In genomic region chr12:124864326-124864752, GRCh38 we compare ENCODE assay signal across 8 cellular contexts. TPM values are rescaled to one million over a fixed set of nuclear protein-coding genes. Genes with fewer than 3 reads are reported as not detected.
DNase-seq lines count a peak whose midpoint lies in the region; ATAC-seq, FAIRE-seq and TF ChIP-seq lines count a peak whose summit lies in the region.

No MANE protein-coding gene starts in this region.

- peak overlapping the region; percentile 85 for H3K27ac Mint-ChIP-seq in T-helper 1 cell treated with Interleukin-12 subunit alpha and Interleukin-12 subunit beta and Interleukin-4 antibody, amounts not matched to agents 30 μg/mL and 1 μg/mL, for 36 hours
- peak overlapping the region; percentile 87 to 94 for H3K27ac Mint-ChIP-seq in activated naive CD4-positive, alpha-beta T cell treated with anti-CD3 and anti-CD28 coated beads, Interleukin-2, amount 50 U/mL, for 72 hours

- peak overlapping the region; percentile 64 for H3K4me2 ChIP-seq in keratinocyte (ENCODE audit: control insufficient read depth, extremely low read depth, insufficient read depth, low read depth, low read length)

- H3K4me3 ChIP-seq in keratinocyte (ENCODE audit: control insufficient read depth in 2 of 3, extremely low read depth in 1 of 3, insufficient read depth in 2 of 3, low read depth in 1 of 3, low read length in 3 of 3) (peak overlapping the region in 1 of 3 experiments; percentile 35), subcutaneous abdominal adipose tissue (ENCODE audit: low read depth in 1 of 5, low read length in 5 of 5) (peak overlapping the region; percentile 56 to 86 (median 73))

- H2AFZ ChIP-seq in keratinocyte (ENCODE audit: control insufficient read depth, low read length), result peak overlapping the region; percentile 93

- H3K27ac ChIP-seq in keratinocyte (ENCODE audit: control insufficient read depth, insufficient read depth, low read length) (peak overlapping the region; percentile 66), subcutaneous abdominal adipose tissue (ENCODE audit: low read depth, low read length) (peak overlapping the region; percentile 72)

- H3K9me3 ChIP-seq in keratinocyte (ENCODE audit: control insufficient read depth, low read depth, low read length) (no peaks in the 10 kb centered on the region), subcutaneous abdominal adipose tissue (ENCODE audit: control insufficient read depth in 5 of 5, low read length in 5 of 5) (no peaks in the 10 kb centered on the region)

- H3K9me3 Mint-ChIP-seq in T-helper 1 cell treated with Interleukin-12 subunit alpha and Interleukin-12 subunit beta and Interleukin-4 antibody, amounts not matched to agents 30 μg/mL and 1 μg/mL, for 36 hours, result no peaks in the 10 kb centered on the region
- no peaks in the 10 kb centered on the region for H3K9me3 Mint-ChIP-seq in activated naive CD4-positive, alpha-beta T cell treated with anti-CD3 and anti-CD28 coated beads, Interleukin-2, amount 50 U/mL, for 72 hours

- TF ChIP-seq CTCF in keratinocyte (optimal IDR thresholded peaks at IDR 0.05 in 1 of 3, IDR thresholded peaks at IDR 0.05 in 1 of 3, conservative IDR thresholded peaks at IDR 0.05 in 1 of 3; ENCODE audit: extremely low read depth in 1 of 3, insufficient read depth in 2 of 3, low read length in 3 of 3), result no peak

- H3K36me3 Mint-ChIP-seq in T-helper 1 cell treated with Interleukin-12 subunit alpha and Interleukin-12 subunit beta and Interleukin-4 antibody, amounts not matched to agents 30 μg/mL and 1 μg/mL, for 36 hours (ENCODE audit: low read depth), result no peaks in the 10 kb centered on the region
- H3K36me3 Mint-ChIP-seq in activated naive CD4-positive, alpha-beta T cell treated with anti-CD3 and anti-CD28 coated beads, Interleukin-2, amount 50 U/mL, for 72 hours, result peaks cover 0 to 6% of the 10 kb centered on the region in 2 donors

- no peak for ATAC-seq in activated naive CD4-positive, alpha-beta T cell treated with anti-CD3 and anti-CD28 coated beads, Interleukin-2, amount 50 U/mL, for 72 hours
- no peak for ATAC-seq in HG03460 (IDR thresholded peaks at IDR 0.05; ENCODE audit: unreplicated experiment)

- H3K36me3 ChIP-seq in keratinocyte (ENCODE audit: control insufficient read depth in 2 of 2, extremely low read depth in 1 of 2, insufficient read depth in 2 of 2, low read length in 2 of 2), result peaks cover 4 to 6% of the 10 kb centered on the region in 2 experiments
- peaks cover 0 to 5% (median 2%) of the 10 kb centered on the region in 5 donors for H3K36me3 ChIP-seq in subcutaneous abdominal adipose tissue (ENCODE audit: control insufficient read depth in 5 of 5, insufficient read depth in 5 of 5, low read length in 5 of 5)

- H3K27me3 Mint-ChIP-seq in T-helper 1 cell treated with Interleukin-12 subunit alpha and Interleukin-12 subunit beta and Interleukin-4 antibody, amounts not matched to agents 30 μg/mL and 1 μg/mL, for 36 hours (ENCODE audit: low read depth), result peaks cover 12% of the 10 kb centered on the region

- no peak for DNase-seq in T-helper 1 cell
- no peak for DNase-seq in activated naive CD4-positive, alpha-beta T cell treated with anti-CD3 and anti-CD28 coated beads, Interleukin-2, amount 50 U/mL, for 72 hours (ENCODE audit: low spot score in 2 of 2)
- no peak for DNase-seq in keratinocyte (ENCODE audit: low read depth, low spot score)
- no peak for DNase-seq in NAMALWA (ENCODE audit: low spot score)
- no peak for DNase-seq in DMS 273 (lab: John Stamatoyannopoulos, UW; ENCODE audit: unreplicated experiment)

- peaks cover 7% of the 10 kb centered on the region for H3K9me1 ChIP-seq in keratinocyte (ENCODE audit: control insufficient read depth, extremely low read depth, insufficient read depth, low read length)

- no peak for FAIRE-seq in keratinocyte (lab: Jason Lieb, UNC)

- dilution Hi-C loops in keratinocyte (cut with MboI; ENCODE audit: extremely low pct_ligation_motif_present, low sequenced_read_pairs), result no loop called here

- H3K27me3 ChIP-seq in keratinocyte (ENCODE audit: control insufficient read depth, extremely low read depth, insufficient read depth, low read length) (no peaks in the 10 kb centered on the region), subcutaneous abdominal adipose tissue (ENCODE audit: control insufficient read depth in 5 of 5, insufficient read depth in 4 of 5, low read length in 5 of 5) (no peaks in the 10 kb centered on the region)

- H3K4me3 Mint-ChIP-seq in T-helper 1 cell treated with Interleukin-12 subunit alpha and Interleukin-12 subunit beta and Interleukin-4 antibody, amounts not matched to agents 30 μg/mL and 1 μg/mL, for 36 hours, result peak overlapping the region; percentile 80

- peaks cover 35% of the 10 kb centered on the region for H3K79me2 ChIP-seq in keratinocyte (ENCODE audit: control insufficient read depth, insufficient read depth, low read length)

- H3K4me1 Mint-ChIP-seq in T-helper 1 cell treated with Interleukin-12 subunit alpha and Interleukin-12 subunit beta and Interleukin-4 antibody, amounts not matched to agents 30 μg/mL and 1 μg/mL, for 36 hours (ENCODE audit: low read depth), result peaks cover 28% of the 10 kb centered on the region

- H3K4me1 ChIP-seq in keratinocyte (ENCODE audit: control insufficient read depth, extremely low read depth, insufficient read depth, low read length) (peaks cover 36% of the 10 kb centered on the region), subcutaneous abdominal adipose tissue (ENCODE audit: control insufficient read depth in 5 of 5, insufficient read depth in 5 of 5, low read length in 5 of 5) (peaks cover 7 to 60% (median 38%) of the 10 kb centered on the region in 5 donors)

- H3K9ac ChIP-seq in keratinocyte (ENCODE audit: control insufficient read depth, extremely low read depth, insufficient read depth, low read length) (peak overlapping the region; percentile 68), subcutaneous abdominal adipose tissue (ENCODE audit: low read length in 5 of 5) (peak overlapping the region in 3 of 5 donors; percentile 10 to 72 (median 72))

- peaks cover 3% of the 10 kb centered on the region for H4K20me1 ChIP-seq in keratinocyte (ENCODE audit: control insufficient read depth, extremely low read depth, insufficient read depth, low read length)

RNA-seq across cellular contexts. Expression of gene SCARB1, which starts 0.7 kb away (rescaled TPM):
- 10 to 100 TPM; 15.3 to 23.6 TPM for total RNA-seq in activated naive CD4-positive, alpha-beta T cell treated with anti-CD3 and anti-CD28 coated beads, Interleukin-2, amount 50 U/mL, for 72 hours
- polyA plus RNA-seq in keratinocyte, result 40.9 to 80.6 TPM (median 41.4 TPM) in 3 replicates
- polyA plus RNA-seq in keratinocyte (2011; ENCODE audit: low read depth), result 5.5 TPM
- 47.5 and 76.4 TPM in 2 replicates for polyA plus RNA-seq in keratinocyte (2011; cell fraction: cytosol; rRNA removed)
- 160 and 185 TPM in 2 replicates for polyA plus RNA-seq in keratinocyte (2011; cell fraction: nucleus; rRNA removed)
- polyA plus RNA-seq in keratinocyte (2012; ENCODE audit: low replicate concordance), result 27.4 and 72.2 TPM in 2 replicates
- polyA minus RNA-seq in keratinocyte, result 74.8 to 159 TPM (median 78.2 TPM) in 3 replicates
- polyA minus RNA-seq in keratinocyte (2011; cell fraction: cytosol; rRNA and poly(A)+ RNA removed), result 76.9 TPM
- polyA minus RNA-seq in keratinocyte (2011; cell fraction: nucleus; rRNA and poly(A)+ RNA removed), result 131 and 159 TPM in 2 replicates

RNA-seq across cellular contexts. Expression of gene UBC, which starts 50.1 kb away (rescaled TPM):
- total RNA-seq in activated naive CD4-positive, alpha-beta T cell treated with anti-CD3 and anti-CD28 coated beads, Interleukin-2, amount 50 U/mL, for 72 hours, result 100 to 1,000 TPM; 806 to 863 TPM
- polyA plus RNA-seq in keratinocyte, result 2,363 to 3,215 TPM (median 2,781 TPM) in 3 replicates
- polyA plus RNA-seq in keratinocyte (2011; ENCODE audit: low read depth), result 909 TPM
- polyA plus RNA-seq in keratinocyte (2011; cell fraction: cytosol; rRNA removed), result 2,585 and 2,764 TPM in 2 replicates
- 2,878 and 3,470 TPM in 2 replicates for polyA plus RNA-seq in keratinocyte (2011; cell fraction: nucleus; rRNA removed)
- 1,598 and 2,691 TPM in 2 replicates for polyA plus RNA-seq in keratinocyte (2012; ENCODE audit: low replicate concordance)
- polyA minus RNA-seq in keratinocyte, result 1,499 to 2,738 TPM (median 1,537 TPM) in 3 replicates
- 715 TPM for polyA minus RNA-seq in keratinocyte (2011; cell fraction: cytosol; rRNA and poly(A)+ RNA removed)
- polyA minus RNA-seq in keratinocyte (2011; cell fraction: nucleus; rRNA and poly(A)+ RNA removed), result 471 and 865 TPM in 2 replicates
